13 cellular contexts compared by ENCODE assay signal in the genomic region with DNA sequence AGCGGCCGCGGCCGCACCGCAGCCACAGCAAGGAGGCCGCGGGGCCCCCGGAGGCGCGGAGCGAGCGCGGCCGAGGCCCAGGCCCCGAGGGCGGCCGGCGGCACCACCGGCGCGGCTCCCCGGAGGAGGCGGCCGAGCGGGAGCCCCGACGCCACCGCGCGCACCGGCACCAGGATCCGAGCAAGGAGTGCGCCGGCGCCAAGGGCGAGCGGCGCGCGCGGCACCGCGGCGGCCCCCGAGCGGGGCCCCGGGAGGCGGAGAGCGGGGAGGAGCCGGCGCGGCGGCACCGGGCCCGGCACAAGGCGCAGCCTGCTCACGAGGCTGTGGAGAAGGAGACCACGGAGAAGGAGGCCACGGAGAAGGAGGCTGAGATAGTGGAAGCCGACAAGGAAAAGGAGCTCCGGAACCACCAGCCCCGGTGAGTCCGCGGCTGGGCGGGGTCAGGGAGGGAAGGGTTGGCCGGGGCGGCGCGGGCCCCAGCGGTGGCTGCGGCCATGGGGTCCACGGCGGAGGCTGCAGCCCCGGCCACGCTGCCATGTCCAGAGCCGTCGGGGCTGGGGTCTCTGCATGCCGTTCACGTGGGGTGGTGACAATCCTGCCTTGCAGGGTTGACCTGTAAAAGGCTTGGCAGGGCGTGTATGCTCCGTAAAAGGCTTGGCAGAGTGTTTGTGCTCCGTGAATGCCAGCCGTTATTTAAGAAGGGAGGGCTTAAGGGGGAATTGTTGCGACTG.
A peak's percentile ranks its signal among the peaks of the same experiment; 100 is the strongest.
DNase-seq lines count a peak whose midpoint lies in the region; ATAC-seq, FAIRE-seq and TF ChIP-seq lines count a peak whose summit lies in the region.
"Had no signal": no experiment of that assay in that cellular context is flagged by ENCODE, and none has a peak within 500 bp of the region (broad histone marks: within the 10 kb centered on the region; RNA-seq: fewer than 3 reads in every experiment).

No MANE protein-coding gene starts in this region.

- no peak for TF ChIP-seq CTCF in A549 (IDR thresholded peaks at IDR 0.05)
- no peak for TF ChIP-seq CTCF in lower lobe of right lung (IDR thresholded peaks at IDR 0.05)

- peak overlapping the region; percentile 47 for H3K4me3 ChIP-seq in A549
- H3K4me3 ChIP-seq in lower lobe of right lung: no peak overlapping the region

- no peak for TF ChIP-seq POLR2A in A549 (IDR thresholded peaks at IDR 0.05; ENCODE audit: low read length)

- intact Hi-C loops in lower lobe of right lung (cut with DNase I): no loop called here

- peak overlapping the region in 1 of 2 experiments; percentile 56; a peak in 2 of 6 replicates for H3K27ac ChIP-seq in A549
- H3K27ac ChIP-seq in lower lobe of right lung: no peak overlapping the region
- H3K27ac ChIP-seq: epithelial cell of prostate, neutrophil had no signal

- H3K4me2 ChIP-seq in A549: peak overlapping the region; percentile 84

- CTCF ChIA-PET in A549 (lab: Yijun Ruan, JAX): interaction anchor here (1.1 to 1.2 kb wide), 2 partner anchors 12 to 350 kb away, joined by 3 to 6 read pairs; no protein-coding TSS in a partner anchor
- CTCF ChIA-PET in activated CD8-positive, alpha-beta T cell treated with anti-CD3 and anti-CD28 coated beads, Interleukin-2, amount 10 ng/mL, durations not matched to agents 7 days and 5 days (lab: Charles Lee): no interaction called here

- H3K27ac Mint-ChIP-seq in activated CD8-positive, alpha-beta T cell treated with anti-CD3 and anti-CD28 coated beads, Interleukin-2, amount 10 ng/mL, durations not matched to agents 7 days and 5 days: no peak overlapping the region
- H3K27ac Mint-ChIP-seq: CD4-positive, alpha-beta T cell had no signal

- TF ChIP-seq EP300 in A549 (IDR thresholded peaks at IDR 0.05): no peak

- DNase-seq in A549 (ENCODE audit: low read depth in 1 of 2, low spot score in 1 of 2) (no peak), DMS79 treated with DMSO at 0.1 percent for 48 hours (lab: John Stamatoyannopoulos, UW) (peak; percentile 22), lower lobe of right lung (peak; percentile 31), GF-D8 (lab: John Stamatoyannopoulos, UW) (no peak)
- DNase-seq in activated CD8-positive, alpha-beta T cell treated with anti-CD3 and anti-CD28 coated beads, Interleukin-2, amount 10 ng/mL, durations not matched to agents 7 days and 5 days: no peak

- H3K9me3 Mint-ChIP-seq in activated CD8-positive, alpha-beta T cell treated with anti-CD3 and anti-CD28 coated beads, Interleukin-2, amount 10 ng/mL, durations not matched to agents 7 days and 5 days (ENCODE audit: insufficient read depth): no peaks in the 10 kb centered on the region
- H3K9me3 Mint-ChIP-seq: CD4-positive, alpha-beta T cell had no signal

- no peaks in the 10 kb centered on the region for H3K36me3 ChIP-seq in lower lobe of right lung
- H3K36me3 ChIP-seq: neutrophil had no signal

- FAIRE-seq in A549 (lab: Jason Lieb, UNC): no peak
- FAIRE-seq: RCC 7860, TTC549 had no signal

- H3K4me3 Mint-ChIP-seq in activated CD8-positive, alpha-beta T cell treated with anti-CD3 and anti-CD28 coated beads, Interleukin-2, amount 10 ng/mL, durations not matched to agents 7 days and 5 days: no peak overlapping the region
- H3K4me3 Mint-ChIP-seq: CD4-positive, alpha-beta T cell had no signal

- TF ChIP-seq RAD21 in A549 (conservative IDR thresholded peaks at IDR 0.05 in 1 of 2, IDR thresholded peaks at IDR 0.05 in 1 of 2): no peak

- WGBS in A549 (ENCODE audit: missing lambda C conversion rate): 21% methylated on average over 25 of the region's 84 CpGs

- H3K9me3 ChIP-seq in A549 (no peaks in the 10 kb centered on the region), lower lobe of right lung (no peaks in the 10 kb centered on the region)
- H3K9me3 ChIP-seq: neutrophil had no signal

- peaks cover 60% of the 10 kb centered on the region for H3K27me3 ChIP-seq in lower lobe of right lung (ENCODE audit: low read depth)

- POLR2A ChIA-PET in A549 (lab: Yijun Ruan, JAX): no interaction called here
- POLR2A ChIA-PET in activated CD8-positive, alpha-beta T cell treated with anti-CD3 and anti-CD28 coated beads, Interleukin-2, amount 10 ng/mL, durations not matched to agents 7 days and 5 days (lab: Charles Lee): no interaction called here

- no peaks in the 10 kb centered on the region for H3K36me3 Mint-ChIP-seq in activated CD8-positive, alpha-beta T cell treated with anti-CD3 and anti-CD28 coated beads, Interleukin-2, amount 10 ng/mL, durations not matched to agents 7 days and 5 days (ENCODE audit: low read depth)

- H3K4me1 ChIP-seq in A549: peaks cover 5% of the 10 kb centered on the region; the same call in 2 of the 3 replicates
- H3K4me1 ChIP-seq in lower lobe of right lung: no peaks in the 10 kb centered on the region

- peaks cover 33% of the 10 kb centered on the region for H3K27me3 Mint-ChIP-seq in activated CD8-positive, alpha-beta T cell treated with anti-CD3 and anti-CD28 coated beads, Interleukin-2, amount 10 ng/mL, durations not matched to agents 7 days and 5 days (ENCODE audit: low read depth)

- no peaks in the 10 kb centered on the region for H3K4me1 Mint-ChIP-seq in activated CD8-positive, alpha-beta T cell treated with anti-CD3 and anti-CD28 coated beads, Interleukin-2, amount 10 ng/mL, durations not matched to agents 7 days and 5 days (ENCODE audit: low read depth)

- ATAC-seq in A549 (peak; percentile 19 to 25; a peak in 3 of 6 replicates), lower lobe of right lung (no peak), GM18861 (IDR thresholded peaks at IDR 0.05; ENCODE audit: unreplicated experiment) (no peak), HG02884 (IDR thresholded peaks at IDR 0.05; ENCODE audit: unreplicated experiment) (no peak), GM19328 (IDR thresholded peaks at IDR 0.05; ENCODE audit: unreplicated experiment) (no peak)
- ATAC-seq in activated CD8-positive, alpha-beta T cell treated with anti-CD3 and anti-CD28 coated beads, Interleukin-2, amount 10 ng/mL, durations not matched to agents 7 days and 5 days: peak; percentile 27

TF ChIP-seq in A549, 52 proteins besides CTCF, POLR2A, EP300 and RAD21:
- no peak for TF ChIP-seq EHF (CRISPR knock-in tag; IDR thresholded peaks at IDR 0.05)
- no peak for TF ChIP-seq EHMT2 (IDR thresholded peaks at IDR 0.05; ENCODE audit: low read depth)
- TF ChIP-seq MAX (IDR thresholded peaks at IDR 0.05): no peak
- TF ChIP-seq HOXB13 (CRISPR knock-in tag; IDR thresholded peaks at IDR 0.05; ENCODE audit: low read depth): no peak
- no peak for TF ChIP-seq SMC3 (IDR thresholded peaks at IDR 0.05)
- TF ChIP-seq, protein P1, sequence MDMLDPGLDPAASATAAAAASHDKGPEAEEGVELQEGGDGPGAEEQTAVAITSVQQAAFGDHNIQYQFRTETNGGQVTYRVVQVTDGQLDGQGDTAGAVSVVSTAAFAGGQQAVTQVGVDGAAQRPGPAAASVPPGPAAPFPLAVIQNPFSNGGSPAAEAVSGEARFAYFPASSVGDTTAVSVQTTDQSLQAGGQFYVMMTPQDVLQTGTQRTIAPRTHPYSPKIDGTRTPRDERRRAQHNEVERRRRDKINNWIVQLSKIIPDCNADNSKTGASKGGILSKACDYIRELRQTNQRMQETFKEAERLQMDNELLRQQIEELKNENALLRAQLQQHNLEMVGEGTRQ (IDR thresholded peaks at IDR 0.05): no peak
- no peak for TF ChIP-seq HES2 (IDR thresholded peaks at IDR 0.05)
- TF ChIP-seq, protein P2, sequence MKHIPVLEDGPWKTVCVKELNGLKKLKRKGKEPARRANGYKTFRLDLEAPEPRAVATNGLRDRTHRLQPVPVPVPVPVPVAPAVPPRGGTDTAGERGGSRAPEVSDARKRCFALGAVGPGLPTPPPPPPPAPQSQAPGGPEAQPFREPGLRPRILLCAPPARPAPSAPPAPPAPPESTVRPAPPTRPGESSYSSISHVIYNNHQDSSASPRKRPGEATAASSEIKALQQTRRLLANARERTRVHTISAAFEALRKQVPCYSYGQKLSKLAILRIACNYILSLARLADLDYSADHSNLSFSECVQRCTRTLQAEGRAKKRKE (CRISPR knock-in tag; IDR thresholded peaks at IDR 0.05; ENCODE audit: low read depth): no peak
- TF ChIP-seq MAFK (IDR thresholded peaks at IDR 0.05; ENCODE audit: partially characterized antibody): no peak
- no peak for TF ChIP-seq ZC3H11A (IDR thresholded peaks at IDR 0.05)
- TF ChIP-seq E2F6 (IDR thresholded peaks at IDR 0.05; ENCODE audit: borderline replicate concordance, low read depth): no peak
- no peak for TF ChIP-seq CEBPB (IDR thresholded peaks at IDR 0.05)
- TF ChIP-seq FOSB (CRISPR knock-in tag; IDR thresholded peaks at IDR 0.05): no peak
- TF ChIP-seq GATA3 (IDR thresholded peaks at IDR 0.05; ENCODE audit: borderline replicate concordance): no peak
- no peak for TF ChIP-seq FOXS1 (CRISPR knock-in tag; IDR thresholded peaks at IDR 0.05)
- TF ChIP-seq CBX2 (IDR thresholded peaks at IDR 0.05; ENCODE audit: borderline replicate concordance, low read depth): no peak
- no peak for TF ChIP-seq HEYL (CRISPR knock-in tag; IDR thresholded peaks at IDR 0.05)
- no peak for TF ChIP-seq HOXA7 (CRISPR knock-in tag; IDR thresholded peaks at IDR 0.05)

Comparison
In these comparisons a context has a peak if more than half of its experiments do, and no peak if none do; other contexts are left out.
1. ATAC-seq: peak in A549 (2 of 2) and activated CD8-positive, alpha-beta T cell treated with anti-CD3 and anti-CD28 coated beads, Interleukin-2, amount 10 ng/mL, durations not matched to agents 7 days and 5 days (single experiment); none in lower lobe of right lung (0 of 2), GM18861 (single experiment), HG02884 (single experiment) and GM19328 (single experiment).
2. DNase-seq: peak in DMS79 treated with DMSO at 0.1 percent for 48 hours (single experiment) and lower lobe of right lung (single experiment); none in A549 (0 of 2), activated CD8-positive, alpha-beta T cell treated with anti-CD3 and anti-CD28 coated beads, Interleukin-2, amount 10 ng/mL, durations not matched to agents 7 days and 5 days (single experiment) and GF-D8 (single experiment).